Comparison of ENCODE assay signal across 8 cellular contexts in genomic region chr2:174699993-174700766, GRCh38.
DNase-seq lines count a peak whose midpoint lies in the region; FAIRE-seq and TF ChIP-seq lines count a peak whose summit lies in the region.

No MANE protein-coding gene starts in this region.

- H3K4me1 ChIP-seq in endothelial cell of umbilical vein (ENCODE audit: control insufficient read depth, extremely low read depth, insufficient read depth, low read length), result no peaks in the 10 kb centered on the region

- H3K27me3 ChIP-seq in BJ (ENCODE audit: control insufficient read depth, insufficient read depth, low read length), result peaks cover 10% of the 10 kb centered on the region
- H3K27me3 ChIP-seq in endothelial cell of umbilical vein (ENCODE audit: control insufficient read depth in 2 of 2, insufficient read depth in 2 of 2, low read length in 2 of 2), result peaks cover 14 to 18% of the 10 kb centered on the region in 2 experiments

- H3K9ac ChIP-seq in endothelial cell of umbilical vein (replicated peaks; ENCODE audit: extremely low read depth, insufficient read depth, low read length), result no peak overlapping the region

- peak; percentile 62 for TF ChIP-seq CTCF in BJ (IDR thresholded peaks at IDR 0.05; ENCODE audit: insufficient read depth, low read depth, low read length)
- peak; percentile 37; the same call in 1 of the 2 replicates for TF ChIP-seq CTCF in GM12874 (IDR thresholded peaks at IDR 0.05; ENCODE audit: insufficient read depth, low read depth, low read length)
- peak; percentile 54 for TF ChIP-seq CTCF in LNCaP clone FGC (IDR thresholded peaks at IDR 0.05; ENCODE audit: control insufficient read depth, extremely low read depth, insufficient read depth)
- peak; percentile 37 to 46 for TF ChIP-seq CTCF in endothelial cell of umbilical vein (IDR thresholded peaks at IDR 0.05; ENCODE audit: extremely low read depth in 1 of 2, insufficient read depth in 1 of 2, low read depth in 1 of 2, low read length in 2 of 2)

- no peaks in the 10 kb centered on the region for H3K79me2 ChIP-seq in endothelial cell of umbilical vein (ENCODE audit: control insufficient read depth, insufficient read depth, low read length)

- DNase-seq in BJ (ENCODE audit: low read depth), result no peak
- DNase-seq in LNCaP clone FGC (ENCODE audit: low read depth), result no peak
- DNase-seq in SK-N-DZ (ENCODE audit: low spot score), result peak; percentile 68
- peak; percentile 55 for DNase-seq in endothelial cell of umbilical vein (ENCODE audit: low read depth, low spot score)
- peak; percentile 63 for DNase-seq in myocyte (ENCODE audit: low read depth)
- no peak for DNase-seq in COLO668 (lab: John Stamatoyannopoulos, UW; ENCODE audit: unreplicated experiment)
- DNase-seq in posterior cingulate gyrus, result no peak

- H3K9me3 ChIP-seq in endothelial cell of umbilical vein (replicated peaks; ENCODE audit: control insufficient read depth, insufficient read depth, low read length), result no peaks in the 10 kb centered on the region

- intact Hi-C loops in endothelial cell of umbilical vein (cut with micrococcal nuclease), result loop anchor here (1.0 to 10.0 kb wide), 6 partner anchors 47 to 1397 kb away; partner anchors contain the start of genes ATP5MC3 and HOXD12
- intact Hi-C loops in posterior cingulate gyrus (cut with DNase I), result loop anchor here (5.0 kb wide), 1 partner anchor 287 kb away; no protein-coding TSS in a partner anchor

- no peak overlapping the region for H3K4me3 ChIP-seq in BJ (ENCODE audit: low read depth, low read length)
- no peak overlapping the region for H3K4me3 ChIP-seq in LNCaP clone FGC (ENCODE audit: low read depth, low read length)
- no peak overlapping the region for H3K4me3 ChIP-seq in endothelial cell of umbilical vein (replicated peaks in 1 of 3; ENCODE audit: insufficient read depth in 1 of 3, low read depth in 1 of 3, low read length in 3 of 3)

- FAIRE-seq in endothelial cell of umbilical vein (lab: Jason Lieb, UNC), result peak; percentile 54

- TF ChIP-seq POLR2A in endothelial cell of umbilical vein (IDR thresholded peaks at IDR 0.05; ENCODE audit: low read depth, low read length), result no peak

- H2AFZ ChIP-seq in endothelial cell of umbilical vein (ENCODE audit: low read depth, low read length), result no peak overlapping the region

- no peak overlapping the region for H3K4me2 ChIP-seq in endothelial cell of umbilical vein (ENCODE audit: insufficient read depth, low read length)

- H4K20me1 ChIP-seq in endothelial cell of umbilical vein (replicated peaks; ENCODE audit: control insufficient read depth, extremely low read depth, insufficient read depth, low read length), result no peaks in the 10 kb centered on the region

- CTCF ChIA-PET in BJ (lab: Yijun Ruan, JAX) (interaction anchor here (0.6 to 7.3 kb wide), 33 partner anchors 9 to 1397 kb away, joined by 3 to 94 read pairs (median 4); partner anchors contain the start of genes CHN1 and WIPF1), endothelial cell of umbilical vein (lab: Charles Lee) (interaction anchor here (0.6 to 5.9 kb wide), 51 partner anchors 9 to 1410 kb away, joined by 3 to 87 read pairs (median 5); partner anchors contain the start of gene CHRNA1)

- no peaks in the 10 kb centered on the region for H3K9me1 ChIP-seq in endothelial cell of umbilical vein (replicated peaks; ENCODE audit: control insufficient read depth, extremely low read depth, insufficient read depth, low read length)

- H3K36me3 ChIP-seq in BJ (ENCODE audit: control insufficient read depth, insufficient read depth, low read length), result no peaks in the 10 kb centered on the region
- no peaks in the 10 kb centered on the region for H3K36me3 ChIP-seq in endothelial cell of umbilical vein (ENCODE audit: control insufficient read depth in 2 of 2, extremely low read depth in 1 of 2, insufficient read depth in 2 of 2, low read length in 2 of 2)

- no peak overlapping the region for H3K27ac ChIP-seq in endothelial cell of umbilical vein (ENCODE audit: insufficient read depth, low read depth, low read length)

- POLR2A ChIA-PET in BJ (lab: Charles Lee) (no interaction called here), endothelial cell of umbilical vein (lab: Charles Lee) (no interaction called here)

- BruUV-seq in endothelial cell of umbilical vein (replicated peaks; lab: Mats Ljungman, UMichigan), result no TSS peak

- dilution Hi-C loops in endothelial cell of umbilical vein (cut with MboI; ENCODE audit: extremely low pct_ligation_motif_present, low sequenced_read_pairs), result no loop called here

TF ChIP-seq in endothelial cell of umbilical vein, 7 proteins besides CTCF, POLR2A, EP300 and RAD21:
- TF ChIP-seq GATA2 (IDR thresholded peaks at IDR 0.05; ENCODE audit: insufficient read depth, insufficient read length, low read depth, low read length) (no peak), POLR2AphosphoS5 (IDR thresholded peaks at IDR 0.05; ENCODE audit: insufficient read depth, low read depth, low read length) (no peak), FOS (IDR thresholded peaks at IDR 0.05; ENCODE audit: borderline replicate concordance, insufficient read depth, low read length) (no peak), EZH2 (IDR thresholded peaks at IDR 0.05; ENCODE audit: borderline replicate concordance, low read depth, low read length, severe bottlenecking) (no peak), JUN (IDR thresholded peaks at IDR 0.05; ENCODE audit: borderline replicate concordance, insufficient read depth, insufficient read length, low read depth) (no peak), MYC (IDR thresholded peaks at IDR 0.05; ENCODE audit: low read depth, low read length) (no peak)
- TF ChIP-seq, protein P1, sequence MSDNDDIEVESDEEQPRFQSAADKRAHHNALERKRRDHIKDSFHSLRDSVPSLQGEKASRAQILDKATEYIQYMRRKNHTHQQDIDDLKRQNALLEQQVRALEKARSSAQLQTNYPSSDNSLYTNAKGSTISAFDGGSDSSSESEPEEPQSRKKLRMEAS (IDR thresholded peaks at IDR 0.05; ENCODE audit: insufficient read depth, insufficient read length), result no peak
TF ChIP-seq in endothelial cell of umbilical vein: peak in this region for 0.

Comparison
In these comparisons a context has a peak if more than half of its experiments do, and no peak if none do; other contexts are left out.
1. DNase-seq: peak in SK-N-DZ (single experiment), endothelial cell of umbilical vein (single experiment) and myocyte (single experiment); none in BJ (single experiment), LNCaP clone FGC (single experiment), COLO668 (single experiment) and posterior cingulate gyrus (0 of 10).
2. Peak in every context shown above with its lines, with median percentiles within 50 percentile points of each other: CTCF ChIP-seq.